ENCODE assay signal across 11 cellular contexts in the genomic region with DNA sequence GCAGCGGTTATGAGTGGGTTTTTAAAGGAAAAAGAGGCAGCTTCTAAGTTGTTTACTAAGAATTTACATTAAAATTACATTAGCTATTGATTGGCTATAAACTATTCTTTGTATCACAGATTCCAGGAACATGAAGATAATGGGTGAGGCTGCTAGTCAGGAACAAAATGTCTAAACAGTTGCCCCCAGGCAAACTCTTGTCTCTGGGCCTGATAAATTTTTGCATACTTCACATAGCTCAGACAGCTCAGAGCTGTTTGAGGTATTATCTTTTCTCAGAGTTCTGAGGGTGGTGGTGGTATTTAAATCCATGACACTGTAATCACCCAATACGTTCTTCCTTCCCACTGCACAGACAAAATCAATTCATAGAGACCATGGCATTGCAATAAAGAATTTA. TPM values are rescaled to one million over a fixed set of nuclear protein-coding genes. Genes with fewer than 3 reads are reported as not detected.
DNase-seq lines count a peak whose midpoint lies in the region; TF ChIP-seq lines count a peak whose summit lies in the region.
"Had no signal": no experiment of that assay in that cellular context is flagged by ENCODE, and none has a peak within 500 bp of the region (broad histone marks: within the 10 kb centered on the region; RNA-seq: fewer than 3 reads in every experiment).

No MANE protein-coding gene starts in this region.

- H3K4me3 Mint-ChIP-seq in T-helper 1 cell treated with Interleukin-12 subunit alpha and Interleukin-12 subunit beta and Interleukin-4 antibody, amounts not matched to agents 30 μg/mL and 1 μg/mL, for 36 hours = peak overlapping the region; percentile 34
- H3K4me3 Mint-ChIP-seq in endothelial cell (ENCODE audit: unreplicated experiment) (peak overlapping the region; percentile 24), neural progenitor cell (peak overlapping the region; percentile 75)
- H3K4me3 Mint-ChIP-seq: activated CD4-positive, alpha-beta T cell treated with anti-CD3 and anti-CD28 coated beads, Interleukin-2, amount 10 ng/mL, durations not matched to agents 24 days and 14 days had no signal

- H3K9me2 ChIP-seq in OCI-LY1 (ENCODE audit: low read depth, low read length) = no peaks in the 10 kb centered on the region

- H3K36me3 ChIP-seq in OCI-LY1 (ENCODE audit: insufficient read depth, low read length) (peaks cover 44% of the 10 kb centered on the region), neural progenitor cell (no peaks in the 10 kb centered on the region)

- peak overlapping the region; percentile 74 for H3K4me2 ChIP-seq in OCI-LY1 (ENCODE audit: low read length)
- peak overlapping the region; percentile 80 for H3K4me2 ChIP-seq in neural progenitor cell

- H3K4me3 ChIP-seq in OCI-LY1 (ENCODE audit: low read depth, low read length, poor library complexity, severe bottlenecking) = peak overlapping the region; percentile 85
- peak overlapping the region; percentile 77 for H3K4me3 ChIP-seq in neural progenitor cell

- H3K27ac Mint-ChIP-seq in T-helper 1 cell treated with Interleukin-12 subunit alpha and Interleukin-12 subunit beta and Interleukin-4 antibody, amounts not matched to agents 30 μg/mL and 1 μg/mL, for 36 hours = no peak overlapping the region
- H3K27ac Mint-ChIP-seq in endothelial cell (ENCODE audit: unreplicated experiment) = no peak overlapping the region
- no peak overlapping the region for H3K27ac Mint-ChIP-seq in neural progenitor cell
- H3K27ac Mint-ChIP-seq: activated CD4-positive, alpha-beta T cell treated with anti-CD3 and anti-CD28 coated beads, Interleukin-2, amount 10 ng/mL, durations not matched to agents 24 days and 14 days had no signal

- H3K79me2 ChIP-seq in OCI-LY1 (ENCODE audit: insufficient read depth, low read length) (no peaks in the 10 kb centered on the region), neural progenitor cell (ENCODE audit: low read depth) (peaks cover 48% of the 10 kb centered on the region)

- TF ChIP-seq CTCF in OCI-LY1 (IDR thresholded peaks at IDR 0.05; ENCODE audit: low read length) = no peak
- TF ChIP-seq CTCF in endothelial cell (IDR thresholded peaks at IDR 0.05; ENCODE audit: unreplicated experiment) = no peak
- TF ChIP-seq CTCF in neural progenitor cell (IDR thresholded peaks at IDR 0.05) = no peak

- DNase-seq in T-helper 1 cell (no peak), endothelial cell (ENCODE audit: low spot score) (no peak), neural progenitor cell (ENCODE audit: low spot score) (no peak), DMS153 (lab: John Stamatoyannopoulos, UW) (no peak), NCI-H345 (lab: John Stamatoyannopoulos, UW) (no peak), NCI-H187 treated with DMSO at 0.1 percent for 48 hours (lab: John Stamatoyannopoulos, UW) (no peak)
- DNase-seq: activated CD4-positive, alpha-beta T cell treated with anti-CD3 and anti-CD28 coated beads, Interleukin-2, amount 10 ng/mL, durations not matched to agents 24 days and 14 days; effector CD8-positive, alpha-beta T cell; stimulated activated CD4-positive, alpha-beta T cell treated with anti-CD3 and anti-CD28 coated beads, Interleukin-4, amount 100 ng/mL, for 24 hours had no signal

- peaks cover 24% of the 10 kb centered on the region for H3K9me3 Mint-ChIP-seq in T-helper 1 cell treated with Interleukin-12 subunit alpha and Interleukin-12 subunit beta and Interleukin-4 antibody, amounts not matched to agents 30 μg/mL and 1 μg/mL, for 36 hours
- peaks cover 21% of the 10 kb centered on the region for H3K9me3 Mint-ChIP-seq in endothelial cell (ENCODE audit: unreplicated experiment)
- H3K9me3 Mint-ChIP-seq in neural progenitor cell = peaks cover 25% of the 10 kb centered on the region

- no peaks in the 10 kb centered on the region for H3K27me3 ChIP-seq in OCI-LY1 (ENCODE audit: insufficient read depth, low read length)
- no peaks in the 10 kb centered on the region for H3K27me3 ChIP-seq in neural progenitor cell

- no peak overlapping the region for H3K9ac ChIP-seq in OCI-LY1 (ENCODE audit: low read length)
- H3K9ac ChIP-seq in neural progenitor cell = no peak overlapping the region

- H4K20me1 ChIP-seq in OCI-LY1 (ENCODE audit: insufficient read depth, low read length) (no peaks in the 10 kb centered on the region), neural progenitor cell (ENCODE audit: low read depth) (peaks cover 8% of the 10 kb centered on the region)

- H3K36me3 Mint-ChIP-seq in T-helper 1 cell treated with Interleukin-12 subunit alpha and Interleukin-12 subunit beta and Interleukin-4 antibody, amounts not matched to agents 30 μg/mL and 1 μg/mL, for 36 hours (ENCODE audit: low read depth) = peaks cover 30% of the 10 kb centered on the region
- H3K36me3 Mint-ChIP-seq in endothelial cell (ENCODE audit: low read depth, unreplicated experiment) = peaks cover 32% of the 10 kb centered on the region
- H3K36me3 Mint-ChIP-seq in neural progenitor cell = peaks cover 39% of the 10 kb centered on the region

- H3K27ac ChIP-seq in OCI-LY1 (ENCODE audit: low read depth, low read length, poor library complexity, severe bottlenecking) = no peak overlapping the region
- H3K27ac ChIP-seq in neural progenitor cell = no peak overlapping the region

- H3F3A ChIP-seq in OCI-LY1 (ENCODE audit: insufficient read depth, low read length) (no peaks in the 10 kb centered on the region), neural progenitor cell (ENCODE audit: low read depth) (peaks cover 21% of the 10 kb centered on the region)

- H3K4me1 ChIP-seq in OCI-LY1 (ENCODE audit: insufficient read depth, low read length, severe bottlenecking) (peaks cover 30% of the 10 kb centered on the region), neural progenitor cell (peaks cover 16% of the 10 kb centered on the region)

- H2AFZ ChIP-seq in OCI-LY1 (ENCODE audit: low read length) (no peak overlapping the region), neural progenitor cell (replicated peaks) (no peak overlapping the region)

- H3K4me1 Mint-ChIP-seq in T-helper 1 cell treated with Interleukin-12 subunit alpha and Interleukin-12 subunit beta and Interleukin-4 antibody, amounts not matched to agents 30 μg/mL and 1 μg/mL, for 36 hours (ENCODE audit: low read depth) = peaks cover 21% of the 10 kb centered on the region
- H3K4me1 Mint-ChIP-seq in endothelial cell (ENCODE audit: unreplicated experiment) (peaks cover 4% of the 10 kb centered on the region), neural progenitor cell (peaks cover 17% of the 10 kb centered on the region)

- H3K9me3 ChIP-seq in OCI-LY1 (ENCODE audit: low read length) = peaks cover 7% of the 10 kb centered on the region
- no peaks in the 10 kb centered on the region for H3K9me3 ChIP-seq in neural progenitor cell (ENCODE audit: low read depth)

- no peaks in the 10 kb centered on the region for H3K27me3 Mint-ChIP-seq in T-helper 1 cell treated with Interleukin-12 subunit alpha and Interleukin-12 subunit beta and Interleukin-4 antibody, amounts not matched to agents 30 μg/mL and 1 μg/mL, for 36 hours (ENCODE audit: low read depth)
- H3K27me3 Mint-ChIP-seq in endothelial cell (ENCODE audit: unreplicated experiment) (peaks cover 5% of the 10 kb centered on the region), neural progenitor cell (ENCODE audit: insufficient read depth, low read depth) (no peaks in the 10 kb centered on the region)
- H3K27me3 Mint-ChIP-seq: activated CD4-positive, alpha-beta T cell treated with anti-CD3 and anti-CD28 coated beads, Interleukin-2, amount 10 ng/mL, durations not matched to agents 24 days and 14 days had no signal

RNA-seq across cellular contexts. Expression of a gene that starts 2.1 kb away (rescaled TPM):
- total RNA-seq in endothelial cell (ENCODE audit: unreplicated experiment) (13.9 TPM), neural progenitor cell (ENCODE audit: low replicate concordance) (26.6 and 35.9 TPM in 2 replicates)

Comparison
In these comparisons a context has a peak if more than half of its experiments do, and no peak if none do; other contexts are left out.
1. H3K4me3 Mint-ChIP-seq: peak in every context shown above with its lines; median percentile 75 in neural progenitor cell; 34 in T-helper 1 cell treated with Interleukin-12 subunit alpha and Interleukin-12 subunit beta and Interleukin-4 antibody, amounts not matched to agents 30 μg/mL and 1 μg/mL, for 36 hours; 24 in endothelial cell.